In genomic region chr5:177098772-177099152, GRCh38 we compare ENCODE assay signal across 18 cellular contexts. TPM values are rescaled to one million over a fixed set of nuclear protein-coding genes. Genes with fewer than 3 reads are reported as not detected.
DNase-seq lines count a peak whose midpoint lies in the region; ATAC-seq, FAIRE-seq and TF ChIP-seq lines count a peak whose summit lies in the region.
"Had no signal": no experiment of that assay in that cellular context is flagged by ENCODE, and none has a peak within 500 bp of the region (broad histone marks: within the 10 kb centered on the region; RNA-seq: fewer than 3 reads in every experiment).

No MANE protein-coding gene starts in this region.

- 81% methylated on average over 5 of the region's 5 CpGs; no CpG with 5 or more reads in 1 of the 2 experiments for WGBS in H1 (ENCODE audit: extremely low coverage in 1 of 2, insufficient coverage in 1 of 2, insufficient read length in 1 of 2, insufficient replicate concordance in 2 of 2, low coverage in 1 of 2, low lambda C conversion rate in 2 of 2, missing lambda C conversion rate in 1 of 2), 2 experiments

- DNase-seq in LHCN-M2 (ENCODE audit: low read depth) (peak; percentile 84), H1 (ENCODE audit: low read depth in 1 of 2, low spot score in 2 of 2) (no peak), type B pancreatic cell (ENCODE audit: extremely low spot score, unreplicated experiment) (no peak), amygdala (lab: John Stamatoyannopoulos, UW) (no peak)
- DNase-seq in activated CD8-positive, alpha-beta T cell treated with anti-CD3 and anti-CD28 coated beads for 36 hours, result no peak
- DNase-seq: activated CD8-positive, alpha-beta memory T cell treated with anti-CD3 and anti-CD28 coated beads for 24 hours; activated naive CD8-positive, alpha-beta T cell treated with anti-CD3 and anti-CD28 coated beads, Interleukin-2, amount 50 U/mL, for 24 hours; AML-193; central memory CD4-positive, alpha-beta T cell; KBM-7; NCI-H1092; NCI-H510A treated with DMSO at 0.1 percent for 48 hours had no signal

- peak overlapping the region; percentile 39 for H3K27ac Mint-ChIP-seq in type B pancreatic cell
- no peak overlapping the region for H3K27ac Mint-ChIP-seq in activated CD8-positive, alpha-beta T cell treated with anti-CD3 and anti-CD28 coated beads for 36 hours
- H3K27ac Mint-ChIP-seq: activated naive CD8-positive, alpha-beta T cell treated with anti-CD3 and anti-CD28 coated beads, Interleukin-2, amount 50 U/mL, for 24 hours; natural killer cell treated with Interleukin-12 subunit alpha and Interleukin-12 subunit beta and Interleukin-15 and Interleukin-18, amount 100 ng/mL, for 72 hours; T-helper 1 cell treated with Interleukin-12 subunit alpha and Interleukin-12 subunit beta and Interleukin-4 antibody, amounts not matched to agents 30 μg/mL and 1 μg/mL, for 36 hours had no signal

- POLR2A ChIA-PET in H1 (lab: Charles Lee; ENCODE audit: partially characterized antibody), result interaction anchor here (0.6 to 4.1 kb wide), 6 partner anchors 11 to 92 kb away, joined by 3 to 23 read pairs (median 4); partner anchors contain the start of genes FGFR4 and NSD1
- POLR2A ChIA-PET in activated CD8-positive, alpha-beta T cell treated with anti-CD3 and anti-CD28 coated beads for 36 hours (lab: Charles Lee), result no interaction called here

- no peak overlapping the region for H3K14ac ChIP-seq in H1 (ENCODE audit: insufficient read length)

- no peak overlapping the region for H4K5ac ChIP-seq in H1 (ENCODE audit: insufficient read length, low read depth, low read length)

- H3K18ac ChIP-seq in H1 (ENCODE audit: extremely low read depth, low read length), result peak overlapping the region; percentile 24; the same call in 1 of the 2 replicates

- no peak overlapping the region for H2AFZ ChIP-seq in H1 (ENCODE audit: low read length)

- no peaks in the 10 kb centered on the region for H3K36me3 Mint-ChIP-seq in type B pancreatic cell
- no peaks in the 10 kb centered on the region for H3K36me3 Mint-ChIP-seq in activated CD8-positive, alpha-beta T cell treated with anti-CD3 and anti-CD28 coated beads for 36 hours (ENCODE audit: low read depth)
- H3K36me3 Mint-ChIP-seq: natural killer cell treated with Interleukin-12 subunit alpha and Interleukin-12 subunit beta and Interleukin-15 and Interleukin-18, amount 100 ng/mL, for 72 hours had no signal

- H3K4me2 ChIP-seq in H1 (ENCODE audit: insufficient read depth in 1 of 2, low read depth in 2 of 2, low read length in 2 of 2), result no peak overlapping the region

- no peaks in the 10 kb centered on the region for H3K27me3 Mint-ChIP-seq in type B pancreatic cell
- H3K27me3 Mint-ChIP-seq in activated CD8-positive, alpha-beta T cell treated with anti-CD3 and anti-CD28 coated beads for 36 hours, result no peaks in the 10 kb centered on the region
- H3K27me3 Mint-ChIP-seq: natural killer cell treated with Interleukin-12 subunit alpha and Interleukin-12 subunit beta and Interleukin-15 and Interleukin-18, amount 100 ng/mL, for 72 hours had no signal

- 0 out of 2 replicates have a peak, but pooled peaks cover 2% of the 10 kb centered on the region for H3K79me1 ChIP-seq in H1 (ENCODE audit: low read depth, low read length)

- H2BK12ac ChIP-seq in H1 (ENCODE audit: low read depth, low read length), result no peak overlapping the region

- H2BK5ac ChIP-seq in H1 (ENCODE audit: low read depth, low read length), result no peak overlapping the region; the same call in 1 of the 2 replicates

- peaks cover 4% of the 10 kb centered on the region for H3K4me1 Mint-ChIP-seq in type B pancreatic cell (ENCODE audit: unreplicated experiment)
- H3K4me1 Mint-ChIP-seq in activated CD8-positive, alpha-beta T cell treated with anti-CD3 and anti-CD28 coated beads for 36 hours (ENCODE audit: low read depth), result no peaks in the 10 kb centered on the region
- H3K4me1 Mint-ChIP-seq: activated naive CD8-positive, alpha-beta T cell treated with anti-CD3 and anti-CD28 coated beads, Interleukin-2, amount 50 U/mL, for 24 hours had no signal

- no peak overlapping the region for H2BK20ac ChIP-seq in H1 (ENCODE audit: low read length)

- no peak overlapping the region for H2BK15ac ChIP-seq in H1 (ENCODE audit: low read length)

- H3K27ac ChIP-seq in H1 (ENCODE audit: low read depth, low read length) (no peak overlapping the region; the same call in 1 of the 2 replicates), mucosa of rectum (ENCODE audit: low read depth in 2 of 2, low read length in 2 of 2) (peak overlapping the region; percentile 78 to 85)

- no peak overlapping the region for H2AK5ac ChIP-seq in H1 (ENCODE audit: low read depth, low read length)

- H3K4me3 Mint-ChIP-seq in type B pancreatic cell, result no peak overlapping the region
- no peak overlapping the region for H3K4me3 Mint-ChIP-seq in activated CD8-positive, alpha-beta T cell treated with anti-CD3 and anti-CD28 coated beads for 36 hours
- H3K4me3 Mint-ChIP-seq: activated naive CD8-positive, alpha-beta T cell treated with anti-CD3 and anti-CD28 coated beads, Interleukin-2, amount 50 U/mL, for 24 hours; natural killer cell treated with Interleukin-12 subunit alpha and Interleukin-12 subunit beta and Interleukin-15 and Interleukin-18, amount 100 ng/mL, for 72 hours; T-helper 1 cell treated with Interleukin-12 subunit alpha and Interleukin-12 subunit beta and Interleukin-4 antibody, amounts not matched to agents 30 μg/mL and 1 μg/mL, for 36 hours had no signal

- TF ChIP-seq CTCF in H1 (IDR thresholded peaks at IDR 0.05; ENCODE audit: control extremely low read depth in 1 of 3, insufficient read depth in 1 of 3, low read depth in 1 of 3, low read length in 3 of 3) (no peak), type B pancreatic cell (conservative IDR thresholded peaks at IDR 0.05) (no peak)
- TF ChIP-seq CTCF in activated CD8-positive, alpha-beta T cell treated with anti-CD3 and anti-CD28 coated beads for 36 hours (IDR thresholded peaks at IDR 0.05), result no peak

- H3K4me3 ChIP-seq in H1 (ENCODE audit: extremely low read depth in 1 of 4, insufficient read depth in 2 of 4, low read depth in 3 of 4, low read length in 4 of 4), result no peak overlapping the region
- H3K4me3 ChIP-seq in mucosa of rectum (ENCODE audit: low read length in 2 of 2), result no peak overlapping the region

- H3K36me3 ChIP-seq in H1 (ENCODE audit: control insufficient read depth in 2 of 4, insufficient read depth in 4 of 4, low read length in 3 of 4), result peaks cover 8 to 16% (median 14%) of the 10 kb centered on the region in 4 experiments; a peak in 7 of 8 replicates
- peaks cover 0 to 2% of the 10 kb centered on the region in 2 donors for H3K36me3 ChIP-seq in mucosa of rectum (ENCODE audit: control insufficient read depth in 2 of 2, insufficient read depth in 2 of 2, low read length in 2 of 2)

- no peak for FAIRE-seq in H1 (lab: Jason Lieb, UNC)
- FAIRE-seq: GM12892 had no signal

- no peaks in the 10 kb centered on the region for H3K9me3 Mint-ChIP-seq in type B pancreatic cell
- H3K9me3 Mint-ChIP-seq in activated CD8-positive, alpha-beta T cell treated with anti-CD3 and anti-CD28 coated beads for 36 hours, result no peaks in the 10 kb centered on the region
- H3K9me3 Mint-ChIP-seq: activated naive CD8-positive, alpha-beta T cell treated with anti-CD3 and anti-CD28 coated beads, Interleukin-2, amount 50 U/mL, for 24 hours; natural killer cell treated with Interleukin-12 subunit alpha and Interleukin-12 subunit beta and Interleukin-15 and Interleukin-18, amount 100 ng/mL, for 72 hours; T-helper 1 cell treated with Interleukin-12 subunit alpha and Interleukin-12 subunit beta and Interleukin-4 antibody, amounts not matched to agents 30 μg/mL and 1 μg/mL, for 36 hours had no signal

- H3K23me2 ChIP-seq in H1 (ENCODE audit: low read depth, low read length), result 0 out of 2 replicates have a peak, but pooled peaks cover 1% of the 10 kb centered on the region

- CTCF ChIA-PET in H1 (lab: Charles Lee; ENCODE audit: partially characterized antibody), result interaction anchor here (0.9 to 9.4 kb wide), 5 partner anchors 12 to 189 kb away, joined by 3 to 100 read pairs (median 16); partner anchors contain the start of gene FGFR4
- CTCF ChIA-PET in activated CD8-positive, alpha-beta T cell treated with anti-CD3 and anti-CD28 coated beads for 36 hours (lab: Charles Lee), result interaction anchor here (0.9 to 2.5 kb wide), 4 partner anchors 12 to 27 kb away, joined by 3 to 7 read pairs (median 4); no protein-coding TSS in a partner anchor

- H3K9me3 ChIP-seq in H1 (ENCODE audit: insufficient read depth in 2 of 2, low read depth in 1 of 2, low read length in 1 of 2), result no peaks in the 10 kb centered on the region
- no peaks in the 10 kb centered on the region for H3K9me3 ChIP-seq in mucosa of rectum (ENCODE audit: control insufficient read depth in 2 of 2, low read length in 2 of 2)

- intact Hi-C loops in activated CD8-positive, alpha-beta T cell treated with anti-CD3 and anti-CD28 coated beads for 36 hours (cut with micrococcal nuclease), result no loop called here

- H3K4ac ChIP-seq in H1 (replicated peaks; ENCODE audit: insufficient read length, low read depth, low read length), result no peak overlapping the region

- H3K23ac ChIP-seq in H1 (ENCODE audit: insufficient read length), result no peak overlapping the region

- no peak for TF ChIP-seq EP300 in H1 (IDR thresholded peaks at IDR 0.05; ENCODE audit: borderline replicate concordance in 1 of 2, low read depth in 2 of 2, low read length in 2 of 2)

- H2BK120ac ChIP-seq in H1 (replicated peaks; ENCODE audit: low read depth, low read length), result no peak overlapping the region

- no peaks in the 10 kb centered on the region for H3K79me2 ChIP-seq in H1 (ENCODE audit: control insufficient read depth in 1 of 2, insufficient read depth in 2 of 2, low read length in 2 of 2)

- no peak for TF ChIP-seq POLR2A in H1 (IDR thresholded peaks at IDR 0.05; ENCODE audit: control extremely low read depth in 1 of 2, low read depth in 2 of 2, low read length in 2 of 2)

- H4K20me1 ChIP-seq in H1 (replicated peaks in 1 of 2; ENCODE audit: control insufficient read depth in 1 of 2, insufficient read depth in 2 of 2, low read length in 2 of 2), result peaks cover 2 to 3% of the 10 kb centered on the region in 2 experiments

- no peak overlapping the region for H3K56ac ChIP-seq in H1 (replicated peaks; ENCODE audit: insufficient read length, low read depth, low read length)

- peaks cover 0 to 13% (median 9%) of the 10 kb centered on the region in 4 experiments; a peak in 5 of 7 replicates for H3K4me1 ChIP-seq in H1 (replicated peaks in 1 of 4; ENCODE audit: control insufficient read depth in 3 of 4, insufficient read depth in 4 of 4, low read length in 3 of 4)
- peaks cover 12 to 18% of the 10 kb centered on the region in 2 donors for H3K4me1 ChIP-seq in mucosa of rectum (ENCODE audit: control insufficient read depth in 2 of 2, insufficient read depth in 2 of 2, low read length in 2 of 2)

- H4K8ac ChIP-seq in H1 (ENCODE audit: extremely low read depth, insufficient read depth, low read length), result no peak overlapping the region

- no peak for TF ChIP-seq RAD21 in H1 (IDR thresholded peaks at IDR 0.05 in 1 of 2, conservative IDR thresholded peaks at IDR 0.05 in 1 of 2; ENCODE audit: low read depth in 2 of 2, low read length in 2 of 2)

- no peak overlapping the region for H4K91ac ChIP-seq in H1 (replicated peaks; ENCODE audit: insufficient read length, low read length)

- ATAC-seq in HG02885 (IDR thresholded peaks at IDR 0.05; ENCODE audit: poor library complexity, unreplicated experiment) (no peak), HG02623 (IDR thresholded peaks at IDR 0.05; ENCODE audit: unreplicated experiment) (no peak)
- ATAC-seq in activated CD8-positive, alpha-beta T cell treated with anti-CD3 and anti-CD28 coated beads for 36 hours, result no peak
- ATAC-seq: activated naive CD8-positive, alpha-beta T cell treated with anti-CD3 and anti-CD28 coated beads, Interleukin-2, amount 50 U/mL, for 24 hours; natural killer cell treated with Interleukin-12 subunit alpha and Interleukin-12 subunit beta and Interleukin-15 and Interleukin-18, amount 100 ng/mL, for 72 hours had no signal

- H3K9ac ChIP-seq in H1 (replicated peaks in 1 of 4; ENCODE audit: extremely low read depth in 1 of 4, low read depth in 3 of 4, low read length in 3 of 4) (no peak overlapping the region), mucosa of rectum (ENCODE audit: low read depth in 1 of 2, low read length in 2 of 2) (peak overlapping the region; percentile 47 to 51)

- H3K27me3 ChIP-seq in H1 (replicated peaks in 1 of 4; ENCODE audit: control insufficient read depth in 3 of 4, extremely low read depth in 1 of 4, insufficient read depth in 3 of 4, low read length in 3 of 4) (no peaks in the 10 kb centered on the region), mucosa of rectum (ENCODE audit: control insufficient read depth in 2 of 2, insufficient read depth in 2 of 2, low read length in 2 of 2) (peaks cover 0 to 3% of the 10 kb centered on the region in 2 donors)

RNA-seq across cellular contexts. Expression of gene FGFR4, which starts 12.0 kb away (rescaled TPM):
- total RNA-seq in LHCN-M2 (2014; rRNA removed), result 29.3 and 56.0 TPM in 2 replicates
- polyA plus RNA-seq in LHCN-M2 (2012), result 9.0 TPM
- total RNA-seq in H1 (2021; fragmentation: NEBNext Ultra II Directional; extraction: Animal tissue kit (Norgen Biotek cat#: 25700)), result 74.3 and 88.4 TPM in 2 replicates
- polyA plus RNA-seq in H1 (2011; rRNA removed), result 61.4 and 90.7 TPM in 2 replicates
- 61.9 TPM for polyA plus RNA-seq in H1 (2011; cell fraction: cytosol; rRNA removed)
- 169 TPM for polyA plus RNA-seq in H1 (2011; cell fraction: nucleus; rRNA removed)
- polyA plus RNA-seq in H1 (2012, experiment 1 of 2), result 32.1 to 76.8 TPM (median 61.9 TPM) in 4 replicates
- 57.5 TPM for polyA plus RNA-seq in H1 (2012, experiment 2 of 2)
- polyA plus RNA-seq in H1 (2013, experiment 1 of 2), result 76.3 TPM
- 74.6 TPM for polyA plus RNA-seq in H1 (2013, experiment 2 of 2)
- 37.9 and 42.9 TPM in 2 replicates for polyA minus RNA-seq in H1 (2011; rRNA and poly(A)+ RNA removed)
- 68.5 TPM for polyA minus RNA-seq in H1 (2011; cell fraction: cytosol; rRNA and poly(A)+ RNA removed)
- 57.4 TPM for polyA minus RNA-seq in H1 (2011; cell fraction: nucleus; rRNA and poly(A)+ RNA removed)
- 33.0 and 34.1 TPM in 2 replicates for total RNA-seq in type B pancreatic cell (ENCODE audit: low replicate concordance)
- 1 to 10 TPM; 1.3 to 2.2 TPM for total RNA-seq in activated CD8-positive, alpha-beta T cell treated with anti-CD3 and anti-CD28 coated beads for 36 hours

RNA-seq across cellular contexts. Expression of gene NSD1, which starts 34.8 kb away (rescaled TPM):
- total RNA-seq in LHCN-M2 (2014; rRNA removed) (27.0 and 27.9 TPM in 2 replicates), type B pancreatic cell (ENCODE audit: low replicate concordance) (99.6 and 115 TPM in 2 replicates)
- 12.2 TPM for polyA plus RNA-seq in LHCN-M2 (2012)
- 165 and 168 TPM in 2 replicates for total RNA-seq in H1 (2021; fragmentation: NEBNext Ultra II Directional; extraction: Animal tissue kit (Norgen Biotek cat#: 25700))
- 21.1 and 22.8 TPM in 2 replicates for polyA plus RNA-seq in H1 (2011; rRNA removed)
- polyA plus RNA-seq in H1 (2011; cell fraction: cytosol; rRNA removed), result 25.6 TPM
- polyA plus RNA-seq in H1 (2011; cell fraction: nucleus; rRNA removed), result 53.7 TPM
- 32.3 to 43.6 TPM (median 38.1 TPM) in 4 replicates for polyA plus RNA-seq in H1 (2012, experiment 1 of 2)
- 2.6 TPM for polyA plus RNA-seq in H1 (2012, experiment 2 of 2)
- polyA plus RNA-seq in H1 (2013, experiment 1 of 2), result 29.8 TPM
- 29.7 TPM for polyA plus RNA-seq in H1 (2013, experiment 2 of 2)
- polyA minus RNA-seq in H1 (2011; rRNA and poly(A)+ RNA removed), result 116 and 150 TPM in 2 replicates
- polyA minus RNA-seq in H1 (2011; cell fraction: cytosol; rRNA and poly(A)+ RNA removed), result 81.3 TPM
- polyA minus RNA-seq in H1 (2011; cell fraction: nucleus; rRNA and poly(A)+ RNA removed), result 206 TPM
- 10 to 100 TPM; 60.1 to 64.8 TPM for total RNA-seq in activated CD8-positive, alpha-beta T cell treated with anti-CD3 and anti-CD28 coated beads for 36 hours

Comparison
In these comparisons a context has a peak if more than half of its experiments do, and no peak if none do; other contexts are left out.
1. H3K9ac ChIP-seq: peak in mucosa of rectum (2 of 2); none in H1 (0 of 4).